ENCODE assay signal across 12 cellular contexts in the genomic region with DNA sequence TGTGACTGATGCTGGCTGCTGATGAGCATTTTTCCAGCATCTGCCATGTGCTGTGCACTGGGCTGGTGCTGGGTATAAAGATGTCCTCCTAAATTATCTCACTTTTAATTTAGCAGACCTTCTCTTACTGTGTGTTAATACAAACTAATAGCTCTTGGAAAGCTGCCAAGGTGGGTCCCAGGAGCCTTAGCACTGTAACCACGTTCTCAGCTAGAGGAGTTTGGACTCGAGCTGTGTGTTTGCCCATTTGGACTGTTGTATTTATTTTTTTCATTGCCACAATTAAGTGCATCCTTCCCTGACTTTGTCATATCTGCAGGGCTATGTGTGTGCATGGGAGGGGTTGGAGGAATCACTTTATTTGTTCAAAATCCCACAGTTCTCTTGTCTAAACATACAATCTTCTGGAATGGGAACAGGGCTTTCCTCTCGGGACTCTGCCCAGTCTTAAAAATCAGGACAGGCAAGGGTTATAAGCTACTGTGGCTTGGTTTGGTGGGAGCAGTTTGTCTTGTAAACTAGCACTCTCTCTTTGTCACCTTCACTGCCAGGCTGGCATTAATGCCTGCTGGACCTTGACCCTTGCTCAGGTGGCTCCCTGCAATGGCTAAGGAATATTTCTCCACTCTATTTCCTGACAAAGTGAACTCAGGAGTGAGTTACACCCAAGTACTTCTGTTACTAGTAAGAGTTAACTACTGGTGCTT.
DNase-seq lines count a peak whose midpoint lies in the region; ATAC-seq lines count a peak whose summit lies in the region.
"Had no signal": no experiment of that assay in that cellular context is flagged by ENCODE, and none has a peak within 500 bp of the region (broad histone marks: within the 10 kb centered on the region; RNA-seq: fewer than 3 reads in every experiment).

No MANE protein-coding gene starts in this region.

- H3K4me1 ChIP-seq in naive thymus-derived CD4-positive, alpha-beta T cell (ENCODE audit: control insufficient read depth in 2 of 2, insufficient read depth in 2 of 2, low read length in 2 of 2) = peaks cover 17 to 60% of the 10 kb centered on the region in 2 donors

- POLR2A ChIA-PET in naive thymus-derived CD4-positive, alpha-beta T cell (lab: Charles Lee) = no interaction called here

- H3K9me3 Mint-ChIP-seq in naive thymus-derived CD4-positive, alpha-beta T cell = no peaks in the 10 kb centered on the region

- peaks cover 2% of the 10 kb centered on the region for H3K36me3 Mint-ChIP-seq in T-helper 17 cell (ENCODE audit: low read depth)
- H3K36me3 Mint-ChIP-seq in naive thymus-derived CD4-positive, alpha-beta T cell = peaks cover 0 to 4% (median 0%) of the 10 kb centered on the region in 5 donors

- no peak overlapping the region for H3K4me3 ChIP-seq in naive thymus-derived CD4-positive, alpha-beta T cell (ENCODE audit: low read length)

- no peaks in the 10 kb centered on the region for H3K9me3 ChIP-seq in T-helper 17 cell (ENCODE audit: control insufficient read depth, low read length, poor library complexity, severe bottlenecking)
- H3K9me3 ChIP-seq in naive thymus-derived CD4-positive, alpha-beta T cell (ENCODE audit: control insufficient read depth in 2 of 3, low read length in 3 of 3) = no peaks in the 10 kb centered on the region

- peak overlapping the region; percentile 96 for H3K4me3 Mint-ChIP-seq in T-helper 17 cell
- peak overlapping the region in 7 of 10 donors; percentile 9 to 87 (median 29) for H3K4me3 Mint-ChIP-seq in naive thymus-derived CD4-positive, alpha-beta T cell

- DNase-seq in DMS153 (lab: John Stamatoyannopoulos, UW) (peak; percentile 67), NCI-H1105 treated with DMSO at 0.1 percent for 48 hours (lab: John Stamatoyannopoulos, UW) (peak; percentile 90), T-helper 17 cell (no peak)
- no peak for DNase-seq in naive thymus-derived CD4-positive, alpha-beta T cell
- DNase-seq: left cardiac atrium, right cardiac atrium, T-helper 2 cell had no signal

- peaks cover 74% of the 10 kb centered on the region for H3K4me1 Mint-ChIP-seq in T-helper 17 cell
- H3K4me1 Mint-ChIP-seq in naive thymus-derived CD4-positive, alpha-beta T cell = peaks cover 63 to 84% (median 80%) of the 10 kb centered on the region in 7 donors

- no peaks in the 10 kb centered on the region for H3K27me3 ChIP-seq in naive thymus-derived CD4-positive, alpha-beta T cell (ENCODE audit: control insufficient read depth in 2 of 2, insufficient read depth in 2 of 2, low read length in 2 of 2)

- no peaks in the 10 kb centered on the region for H3K27me3 Mint-ChIP-seq in T-helper 17 cell
- peaks cover 0 to 2% (median 0%) of the 10 kb centered on the region in 5 donors for H3K27me3 Mint-ChIP-seq in naive thymus-derived CD4-positive, alpha-beta T cell

- H3K27ac ChIP-seq in naive thymus-derived CD4-positive, alpha-beta T cell (ENCODE audit: low read depth, low read length) = no peak overlapping the region

- no peak for ATAC-seq in T-helper 17 cell
- no peak for ATAC-seq in naive thymus-derived CD4-positive, alpha-beta T cell
- ATAC-seq in HG03108 (IDR thresholded peaks at IDR 0.05; ENCODE audit: unreplicated experiment) = no peak
- no peak for ATAC-seq in GM21576 (IDR thresholded peaks at IDR 0.05; ENCODE audit: unreplicated experiment)
- no peak for ATAC-seq in GM18519 (IDR thresholded peaks at IDR 0.05; ENCODE audit: low FRiP score, unreplicated experiment)
- no peak for ATAC-seq in GM21737 (IDR thresholded peaks at IDR 0.05; ENCODE audit: unreplicated experiment)
- ATAC-seq: HCT116, left cardiac atrium, right cardiac atrium had no signal

- CTCF ChIA-PET in naive thymus-derived CD4-positive, alpha-beta T cell (lab: Charles Lee) = interaction anchor here (1.0 to 2.6 kb wide), 2 partner anchors 8 to 120 kb away, joined by 6 to 10 read pairs; no protein-coding TSS in a partner anchor

- peaks cover 0 to 11% (median 0%) of the 10 kb centered on the region in 3 experiments for H3K36me3 ChIP-seq in naive thymus-derived CD4-positive, alpha-beta T cell (ENCODE audit: control insufficient read depth in 2 of 3, insufficient read depth in 3 of 3, low read length in 3 of 3)

- peak overlapping the region; percentile 95 for H3K27ac Mint-ChIP-seq in T-helper 17 cell
- peak overlapping the region in 4 of 9 donors; percentile 9 to 28 (median 14) for H3K27ac Mint-ChIP-seq in naive thymus-derived CD4-positive, alpha-beta T cell

- intact Hi-C loops in naive thymus-derived CD4-positive, alpha-beta T cell (cut with micrococcal nuclease) = loop anchor here in 1 of 2 donors (5.0 to 10.0 kb wide), 2 partner anchors 928 to 1751 kb away; a partner anchor contains a TSS

Comparison
In these comparisons a context has a peak if more than half of its experiments do, and no peak if none do; other contexts are left out.
1. DNase-seq: peak in DMS153 (single experiment) and NCI-H1105 treated with DMSO at 0.1 percent for 48 hours (single experiment); none in T-helper 17 cell (0 of 3) and naive thymus-derived CD4-positive, alpha-beta T cell (0 of 9).